In genomic region chr14:68167019-68167716, GRCh38 we compare ENCODE assay signal across 1 cellular context.
A peak's percentile ranks its signal among the peaks of the same experiment; 100 is the strongest.
TF ChIP-seq lines count a peak whose summit lies in the region.

No MANE protein-coding gene starts in this region.

TF ChIP-seq in HEK293, 187 proteins besides CTCF, POLR2A, EP300 and RAD21 (continued from another document):
- TF ChIP-seq ZNF843 (tag by site-specific recombination; IDR thresholded peaks at IDR 0.05) (peak; percentile 65), SCRT1 (tag by site-specific recombination; IDR thresholded peaks at IDR 0.05; ENCODE audit: borderline replicate concordance) (0 out of 2 replicates have a peak, but pooled peaks have one; percentile 33), OSR2 (tag by site-specific recombination; IDR thresholded peaks at IDR 0.05) (peak; percentile 92), TRIM28 (IDR thresholded peaks at IDR 0.05; ENCODE audit: borderline replicate concordance, low read length) (peak; percentile 29; the same call in 1 of the 2 replicates), PRDM6 (tag by site-specific recombination; IDR thresholded peaks at IDR 0.05) (peak; percentile 93), ZNF549 (tag by site-specific recombination; IDR thresholded peaks at IDR 0.05) (no peak), ZNF202 (tag by site-specific recombination; IDR thresholded peaks at IDR 0.05; ENCODE audit: borderline replicate concordance) (no peak), ZBTB17 (tag by site-specific recombination; IDR thresholded peaks at IDR 0.05) (peak; percentile 50)
- TF ChIP-seq, protein P1, sequence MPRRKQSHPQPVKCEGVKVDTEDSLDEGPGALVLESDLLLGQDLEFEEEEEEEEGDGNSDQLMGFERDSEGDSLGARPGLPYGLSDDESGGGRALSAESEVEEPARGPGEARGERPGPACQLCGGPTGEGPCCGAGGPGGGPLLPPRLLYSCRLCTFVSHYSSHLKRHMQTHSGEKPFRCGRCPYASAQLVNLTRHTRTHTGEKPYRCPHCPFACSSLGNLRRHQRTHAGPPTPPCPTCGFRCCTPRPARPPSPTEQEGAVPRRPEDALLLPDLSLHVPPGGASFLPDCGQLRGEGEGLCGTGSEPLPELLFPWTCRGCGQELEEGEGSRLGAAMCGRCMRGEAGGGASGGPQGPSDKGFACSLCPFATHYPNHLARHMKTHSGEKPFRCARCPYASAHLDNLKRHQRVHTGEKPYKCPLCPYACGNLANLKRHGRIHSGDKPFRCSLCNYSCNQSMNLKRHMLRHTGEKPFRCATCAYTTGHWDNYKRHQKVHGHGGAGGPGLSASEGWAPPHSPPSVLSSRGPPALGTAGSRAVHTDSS (tag by site-specific recombination; IDR thresholded peaks at IDR 0.05) = no peak
- TF ChIP-seq, protein P2, sequence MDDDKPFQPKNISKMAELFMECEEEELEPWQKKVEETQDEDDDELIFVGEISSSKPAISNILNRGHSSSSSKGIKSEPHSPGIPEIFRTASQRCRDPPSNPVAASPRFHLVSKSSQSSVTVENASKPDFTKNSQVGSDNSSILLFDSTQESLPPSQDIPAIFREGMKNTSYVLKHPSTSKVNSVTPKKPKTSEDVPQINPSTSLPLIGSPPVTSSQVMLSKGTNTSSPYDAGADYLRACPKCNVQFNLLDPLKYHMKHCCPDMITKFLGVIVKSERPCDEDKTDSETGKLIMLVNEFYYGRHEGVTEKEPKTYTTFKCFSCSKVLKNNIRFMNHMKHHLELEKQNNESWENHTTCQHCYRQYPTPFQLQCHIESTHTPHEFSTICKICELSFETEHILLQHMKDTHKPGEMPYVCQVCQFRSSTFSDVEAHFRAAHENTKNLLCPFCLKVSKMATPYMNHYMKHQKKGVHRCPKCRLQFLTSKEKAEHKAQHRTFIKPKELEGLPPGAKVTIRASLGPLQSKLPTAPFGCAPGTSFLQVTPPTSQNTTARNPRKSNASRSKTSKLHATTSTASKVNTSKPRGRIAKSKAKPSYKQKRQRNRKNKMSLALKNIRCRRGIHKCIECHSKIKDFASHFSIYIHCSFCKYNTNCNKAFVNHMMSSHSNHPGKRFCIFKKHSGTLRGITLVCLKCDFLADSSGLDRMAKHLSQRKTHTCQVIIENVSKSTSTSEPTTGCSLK (tag by site-specific recombination; IDR thresholded peaks at IDR 0.05) = no peak
- TF ChIP-seq, protein P3, sequence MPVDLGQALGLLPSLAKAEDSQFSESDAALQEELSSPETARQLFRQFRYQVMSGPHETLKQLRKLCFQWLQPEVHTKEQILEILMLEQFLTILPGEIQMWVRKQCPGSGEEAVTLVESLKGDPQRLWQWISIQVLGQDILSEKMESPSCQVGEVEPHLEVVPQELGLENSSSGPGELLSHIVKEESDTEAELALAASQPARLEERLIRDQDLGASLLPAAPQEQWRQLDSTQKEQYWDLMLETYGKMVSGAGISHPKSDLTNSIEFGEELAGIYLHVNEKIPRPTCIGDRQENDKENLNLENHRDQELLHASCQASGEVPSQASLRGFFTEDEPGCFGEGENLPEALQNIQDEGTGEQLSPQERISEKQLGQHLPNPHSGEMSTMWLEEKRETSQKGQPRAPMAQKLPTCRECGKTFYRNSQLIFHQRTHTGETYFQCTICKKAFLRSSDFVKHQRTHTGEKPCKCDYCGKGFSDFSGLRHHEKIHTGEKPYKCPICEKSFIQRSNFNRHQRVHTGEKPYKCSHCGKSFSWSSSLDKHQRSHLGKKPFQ (tag by site-specific recombination; IDR thresholded peaks at IDR 0.05) = peak; percentile 54
